Comparison of ENCODE assay signal across 27 cellular contexts in genomic region chr15:87645723-87646122, GRCh38.
"Had no signal": no experiment of that assay in that cellular context is flagged by ENCODE, and none has a peak within 500 bp of the region (broad histone marks: within the 10 kb centered on the region; RNA-seq: fewer than 3 reads in every experiment).

No MANE protein-coding gene starts in this region.

- H3K4me2 ChIP-seq: smooth muscle cell had no signal

- H3K27ac ChIP-seq: dorsolateral prefrontal cortex, esophagus muscularis mucosa, foreskin keratinocyte, gastroesophageal sphincter, heart right ventricle, left lung, prostate gland, right atrium auricular region, thoracic aorta, tibial nerve, upper lobe of right lung, uterus had no signal

- H3K27me3 Mint-ChIP-seq: naive thymus-derived CD4-positive, alpha-beta T cell had no signal

- H3K4me1 Mint-ChIP-seq: neural crest cell had no signal

- H3K4me3 Mint-ChIP-seq: neural crest cell had no signal

- H3K4me3 ChIP-seq: dorsolateral prefrontal cortex, esophagus muscularis mucosa, gastroesophageal sphincter, heart right ventricle, left lung, prostate gland, right atrium auricular region, smooth muscle cell, thoracic aorta, tibial nerve, upper lobe of right lung, uterus had no signal

- H3K27me3 ChIP-seq: esophagus muscularis mucosa, foreskin keratinocyte, gastroesophageal sphincter, heart right ventricle, left lung, right atrium auricular region, tibial nerve, upper lobe of right lung, uterus had no signal

- H3K9me3 Mint-ChIP-seq: neural crest cell had no signal

- H3K4me1 ChIP-seq: esophagus muscularis mucosa, foreskin keratinocyte, gastroesophageal sphincter, heart right ventricle, left lung, prostate gland, right atrium auricular region, tibial nerve, upper lobe of right lung, uterus had no signal

- H3K36me3 Mint-ChIP-seq: naive thymus-derived CD4-positive, alpha-beta T cell had no signal

- DNase-seq: dorsolateral prefrontal cortex; effector CD4-positive, alpha-beta T cell; foreskin keratinocyte; glutamatergic neuron; heart right ventricle; hippocampal formation; left cardiac atrium; left lung; mesendoderm; midbrain; naive thymus-derived CD4-positive, alpha-beta T cell; nucleus accumbens; stimulated activated CD4-positive, alpha-beta T cell treated with anti-CD3 and anti-CD28 coated beads, Interleukin-12 subunit alpha, Interleukin-12 subunit beta, amount 100 ng/mL, for 4 hours; stimulated activated CD4-positive, alpha-beta T cell treated with anti-CD3 and anti-CD28 coated beads, Interleukin-1b, Interleukin-23, amount 100 ng/mL, for 48 hours; stimulated activated CD4-positive, alpha-beta T cell treated with anti-CD3 and anti-CD28 coated beads, Interleukin-4, amount 100 ng/mL, for 1 hour; stimulated activated CD8-positive, alpha-beta memory T cell treated with anti-CD3 and anti-CD28 coated beads, Interleukin-4, amount 100 ng/mL, for 48 hours; stimulated activated naive CD4-positive, alpha-beta T cell treated with Interleukin-2 at 50 U/mL for 16 hours; upper lobe of right lung; uterus had no signal

- H3K36me3 ChIP-seq: esophagus muscularis mucosa, gastroesophageal sphincter, heart right ventricle, left lung, prostate gland, right atrium auricular region, thoracic aorta, tibial nerve, upper lobe of right lung, uterus had no signal

- H3K9me3 ChIP-seq: esophagus muscularis mucosa, gastroesophageal sphincter, heart right ventricle, left lung, prostate gland, right atrium auricular region, thoracic aorta, tibial nerve, upper lobe of right lung, uterus had no signal
